Comparison of ENCODE assay signal across 1 cellular context in the genomic region with DNA sequence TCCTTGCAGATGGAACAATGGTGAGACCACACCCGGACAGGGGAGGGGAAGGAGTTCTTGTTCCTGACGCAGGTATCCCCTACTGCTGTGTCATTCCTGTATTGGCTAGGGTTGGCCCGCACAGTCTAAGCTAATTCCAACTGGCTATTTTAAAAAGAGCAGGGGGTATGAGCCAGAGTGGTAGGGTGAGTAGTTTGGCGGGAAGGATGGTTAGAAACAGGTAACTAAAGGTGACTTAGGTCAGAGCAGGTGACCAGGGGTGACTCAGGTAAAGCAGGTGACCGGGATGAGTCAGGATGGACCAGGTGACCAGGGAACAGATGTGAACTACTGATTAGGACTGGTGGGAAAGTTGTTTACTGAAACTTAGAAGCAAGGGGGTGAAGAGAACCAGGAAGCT.
TF ChIP-seq lines count a peak whose summit lies in the region.

No MANE protein-coding gene starts in this region.

TF ChIP-seq in K562, 482 proteins besides CTCF, POLR2A, EP300 and RAD21 (continued from another document and continues in another):
- TF ChIP-seq FOXK2 (conservative IDR thresholded peaks at IDR 0.05 in 1 of 2, IDR thresholded peaks at IDR 0.05 in 1 of 2; ENCODE audit: low read depth in 2 of 2) = no peak
- TF ChIP-seq, protein P1, sequence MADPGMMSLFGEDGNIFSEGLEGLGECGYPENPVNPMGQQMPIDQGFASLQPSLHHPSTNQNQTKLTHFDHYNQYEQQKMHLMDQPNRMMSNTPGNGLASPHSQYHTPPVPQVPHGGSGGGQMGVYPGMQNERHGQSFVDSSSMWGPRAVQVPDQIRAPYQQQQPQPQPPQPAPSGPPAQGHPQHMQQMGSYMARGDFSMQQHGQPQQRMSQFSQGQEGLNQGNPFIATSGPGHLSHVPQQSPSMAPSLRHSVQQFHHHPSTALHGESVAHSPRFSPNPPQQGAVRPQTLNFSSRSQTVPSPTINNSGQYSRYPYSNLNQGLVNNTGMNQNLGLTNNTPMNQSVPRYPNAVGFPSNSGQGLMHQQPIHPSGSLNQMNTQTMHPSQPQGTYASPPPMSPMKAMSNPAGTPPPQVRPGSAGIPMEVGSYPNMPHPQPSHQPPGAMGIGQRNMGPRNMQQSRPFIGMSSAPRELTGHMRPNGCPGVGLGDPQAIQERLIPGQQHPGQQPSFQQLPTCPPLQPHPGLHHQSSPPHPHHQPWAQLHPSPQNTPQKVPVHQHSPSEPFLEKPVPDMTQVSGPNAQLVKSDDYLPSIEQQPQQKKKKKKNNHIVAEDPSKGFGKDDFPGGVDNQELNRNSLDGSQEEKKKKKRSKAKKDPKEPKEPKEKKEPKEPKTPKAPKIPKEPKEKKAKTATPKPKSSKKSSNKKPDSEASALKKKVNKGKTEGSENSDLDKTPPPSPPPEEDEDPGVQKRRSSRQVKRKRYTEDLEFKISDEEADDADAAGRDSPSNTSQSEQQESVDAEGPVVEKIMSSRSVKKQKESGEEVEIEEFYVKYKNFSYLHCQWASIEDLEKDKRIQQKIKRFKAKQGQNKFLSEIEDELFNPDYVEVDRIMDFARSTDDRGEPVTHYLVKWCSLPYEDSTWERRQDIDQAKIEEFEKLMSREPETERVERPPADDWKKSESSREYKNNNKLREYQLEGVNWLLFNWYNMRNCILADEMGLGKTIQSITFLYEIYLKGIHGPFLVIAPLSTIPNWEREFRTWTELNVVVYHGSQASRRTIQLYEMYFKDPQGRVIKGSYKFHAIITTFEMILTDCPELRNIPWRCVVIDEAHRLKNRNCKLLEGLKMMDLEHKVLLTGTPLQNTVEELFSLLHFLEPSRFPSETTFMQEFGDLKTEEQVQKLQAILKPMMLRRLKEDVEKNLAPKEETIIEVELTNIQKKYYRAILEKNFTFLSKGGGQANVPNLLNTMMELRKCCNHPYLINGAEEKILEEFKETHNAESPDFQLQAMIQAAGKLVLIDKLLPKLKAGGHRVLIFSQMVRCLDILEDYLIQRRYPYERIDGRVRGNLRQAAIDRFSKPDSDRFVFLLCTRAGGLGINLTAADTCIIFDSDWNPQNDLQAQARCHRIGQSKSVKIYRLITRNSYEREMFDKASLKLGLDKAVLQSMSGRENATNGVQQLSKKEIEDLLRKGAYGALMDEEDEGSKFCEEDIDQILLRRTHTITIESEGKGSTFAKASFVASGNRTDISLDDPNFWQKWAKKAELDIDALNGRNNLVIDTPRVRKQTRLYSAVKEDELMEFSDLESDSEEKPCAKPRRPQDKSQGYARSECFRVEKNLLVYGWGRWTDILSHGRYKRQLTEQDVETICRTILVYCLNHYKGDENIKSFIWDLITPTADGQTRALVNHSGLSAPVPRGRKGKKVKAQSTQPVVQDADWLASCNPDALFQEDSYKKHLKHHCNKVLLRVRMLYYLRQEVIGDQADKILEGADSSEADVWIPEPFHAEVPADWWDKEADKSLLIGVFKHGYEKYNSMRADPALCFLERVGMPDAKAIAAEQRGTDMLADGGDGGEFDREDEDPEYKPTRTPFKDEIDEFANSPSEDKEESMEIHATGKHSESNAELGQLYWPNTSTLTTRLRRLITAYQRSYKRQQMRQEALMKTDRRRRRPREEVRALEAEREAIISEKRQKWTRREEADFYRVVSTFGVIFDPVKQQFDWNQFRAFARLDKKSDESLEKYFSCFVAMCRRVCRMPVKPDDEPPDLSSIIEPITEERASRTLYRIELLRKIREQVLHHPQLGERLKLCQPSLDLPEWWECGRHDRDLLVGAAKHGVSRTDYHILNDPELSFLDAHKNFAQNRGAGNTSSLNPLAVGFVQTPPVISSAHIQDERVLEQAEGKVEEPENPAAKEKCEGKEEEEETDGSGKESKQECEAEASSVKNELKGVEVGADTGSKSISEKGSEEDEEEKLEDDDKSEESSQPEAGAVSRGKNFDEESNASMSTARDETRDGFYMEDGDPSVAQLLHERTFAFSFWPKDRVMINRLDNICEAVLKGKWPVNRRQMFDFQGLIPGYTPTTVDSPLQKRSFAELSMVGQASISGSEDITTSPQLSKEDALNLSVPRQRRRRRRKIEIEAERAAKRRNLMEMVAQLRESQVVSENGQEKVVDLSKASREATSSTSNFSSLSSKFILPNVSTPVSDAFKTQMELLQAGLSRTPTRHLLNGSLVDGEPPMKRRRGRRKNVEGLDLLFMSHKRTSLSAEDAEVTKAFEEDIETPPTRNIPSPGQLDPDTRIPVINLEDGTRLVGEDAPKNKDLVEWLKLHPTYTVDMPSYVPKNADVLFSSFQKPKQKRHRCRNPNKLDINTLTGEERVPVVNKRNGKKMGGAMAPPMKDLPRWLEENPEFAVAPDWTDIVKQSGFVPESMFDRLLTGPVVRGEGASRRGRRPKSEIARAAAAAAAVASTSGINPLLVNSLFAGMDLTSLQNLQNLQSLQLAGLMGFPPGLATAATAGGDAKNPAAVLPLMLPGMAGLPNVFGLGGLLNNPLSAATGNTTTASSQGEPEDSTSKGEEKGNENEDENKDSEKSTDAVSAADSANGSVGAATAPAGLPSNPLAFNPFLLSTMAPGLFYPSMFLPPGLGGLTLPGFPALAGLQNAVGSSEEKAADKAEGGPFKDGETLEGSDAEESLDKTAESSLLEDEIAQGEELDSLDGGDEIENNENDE (IDR thresholded peaks at IDR 0.05; ENCODE audit: low read depth, low read length) = no peak
- TF ChIP-seq SMARCB1 (IDR thresholded peaks at IDR 0.05; ENCODE audit: insufficient read length, low read depth) = no peak
- TF ChIP-seq, protein P2, sequence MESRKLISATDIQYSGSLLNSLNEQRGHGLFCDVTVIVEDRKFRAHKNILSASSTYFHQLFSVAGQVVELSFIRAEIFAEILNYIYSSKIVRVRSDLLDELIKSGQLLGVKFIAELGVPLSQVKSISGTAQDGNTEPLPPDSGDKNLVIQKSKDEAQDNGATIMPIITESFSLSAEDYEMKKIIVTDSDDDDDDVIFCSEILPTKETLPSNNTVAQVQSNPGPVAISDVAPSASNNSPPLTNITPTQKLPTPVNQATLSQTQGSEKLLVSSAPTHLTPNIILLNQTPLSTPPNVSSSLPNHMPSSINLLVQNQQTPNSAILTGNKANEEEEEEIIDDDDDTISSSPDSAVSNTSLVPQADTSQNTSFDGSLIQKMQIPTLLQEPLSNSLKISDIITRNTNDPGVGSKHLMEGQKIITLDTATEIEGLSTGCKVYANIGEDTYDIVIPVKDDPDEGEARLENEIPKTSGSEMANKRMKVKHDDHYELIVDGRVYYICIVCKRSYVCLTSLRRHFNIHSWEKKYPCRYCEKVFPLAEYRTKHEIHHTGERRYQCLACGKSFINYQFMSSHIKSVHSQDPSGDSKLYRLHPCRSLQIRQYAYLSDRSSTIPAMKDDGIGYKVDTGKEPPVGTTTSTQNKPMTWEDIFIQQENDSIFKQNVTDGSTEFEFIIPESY (CRISPR knock-in tag; IDR thresholded peaks at IDR 0.05) = no peak
- no peak for TF ChIP-seq PHB2 (IDR thresholded peaks at IDR 0.05; ENCODE audit: low read depth)
- TF ChIP-seq, protein P3, sequence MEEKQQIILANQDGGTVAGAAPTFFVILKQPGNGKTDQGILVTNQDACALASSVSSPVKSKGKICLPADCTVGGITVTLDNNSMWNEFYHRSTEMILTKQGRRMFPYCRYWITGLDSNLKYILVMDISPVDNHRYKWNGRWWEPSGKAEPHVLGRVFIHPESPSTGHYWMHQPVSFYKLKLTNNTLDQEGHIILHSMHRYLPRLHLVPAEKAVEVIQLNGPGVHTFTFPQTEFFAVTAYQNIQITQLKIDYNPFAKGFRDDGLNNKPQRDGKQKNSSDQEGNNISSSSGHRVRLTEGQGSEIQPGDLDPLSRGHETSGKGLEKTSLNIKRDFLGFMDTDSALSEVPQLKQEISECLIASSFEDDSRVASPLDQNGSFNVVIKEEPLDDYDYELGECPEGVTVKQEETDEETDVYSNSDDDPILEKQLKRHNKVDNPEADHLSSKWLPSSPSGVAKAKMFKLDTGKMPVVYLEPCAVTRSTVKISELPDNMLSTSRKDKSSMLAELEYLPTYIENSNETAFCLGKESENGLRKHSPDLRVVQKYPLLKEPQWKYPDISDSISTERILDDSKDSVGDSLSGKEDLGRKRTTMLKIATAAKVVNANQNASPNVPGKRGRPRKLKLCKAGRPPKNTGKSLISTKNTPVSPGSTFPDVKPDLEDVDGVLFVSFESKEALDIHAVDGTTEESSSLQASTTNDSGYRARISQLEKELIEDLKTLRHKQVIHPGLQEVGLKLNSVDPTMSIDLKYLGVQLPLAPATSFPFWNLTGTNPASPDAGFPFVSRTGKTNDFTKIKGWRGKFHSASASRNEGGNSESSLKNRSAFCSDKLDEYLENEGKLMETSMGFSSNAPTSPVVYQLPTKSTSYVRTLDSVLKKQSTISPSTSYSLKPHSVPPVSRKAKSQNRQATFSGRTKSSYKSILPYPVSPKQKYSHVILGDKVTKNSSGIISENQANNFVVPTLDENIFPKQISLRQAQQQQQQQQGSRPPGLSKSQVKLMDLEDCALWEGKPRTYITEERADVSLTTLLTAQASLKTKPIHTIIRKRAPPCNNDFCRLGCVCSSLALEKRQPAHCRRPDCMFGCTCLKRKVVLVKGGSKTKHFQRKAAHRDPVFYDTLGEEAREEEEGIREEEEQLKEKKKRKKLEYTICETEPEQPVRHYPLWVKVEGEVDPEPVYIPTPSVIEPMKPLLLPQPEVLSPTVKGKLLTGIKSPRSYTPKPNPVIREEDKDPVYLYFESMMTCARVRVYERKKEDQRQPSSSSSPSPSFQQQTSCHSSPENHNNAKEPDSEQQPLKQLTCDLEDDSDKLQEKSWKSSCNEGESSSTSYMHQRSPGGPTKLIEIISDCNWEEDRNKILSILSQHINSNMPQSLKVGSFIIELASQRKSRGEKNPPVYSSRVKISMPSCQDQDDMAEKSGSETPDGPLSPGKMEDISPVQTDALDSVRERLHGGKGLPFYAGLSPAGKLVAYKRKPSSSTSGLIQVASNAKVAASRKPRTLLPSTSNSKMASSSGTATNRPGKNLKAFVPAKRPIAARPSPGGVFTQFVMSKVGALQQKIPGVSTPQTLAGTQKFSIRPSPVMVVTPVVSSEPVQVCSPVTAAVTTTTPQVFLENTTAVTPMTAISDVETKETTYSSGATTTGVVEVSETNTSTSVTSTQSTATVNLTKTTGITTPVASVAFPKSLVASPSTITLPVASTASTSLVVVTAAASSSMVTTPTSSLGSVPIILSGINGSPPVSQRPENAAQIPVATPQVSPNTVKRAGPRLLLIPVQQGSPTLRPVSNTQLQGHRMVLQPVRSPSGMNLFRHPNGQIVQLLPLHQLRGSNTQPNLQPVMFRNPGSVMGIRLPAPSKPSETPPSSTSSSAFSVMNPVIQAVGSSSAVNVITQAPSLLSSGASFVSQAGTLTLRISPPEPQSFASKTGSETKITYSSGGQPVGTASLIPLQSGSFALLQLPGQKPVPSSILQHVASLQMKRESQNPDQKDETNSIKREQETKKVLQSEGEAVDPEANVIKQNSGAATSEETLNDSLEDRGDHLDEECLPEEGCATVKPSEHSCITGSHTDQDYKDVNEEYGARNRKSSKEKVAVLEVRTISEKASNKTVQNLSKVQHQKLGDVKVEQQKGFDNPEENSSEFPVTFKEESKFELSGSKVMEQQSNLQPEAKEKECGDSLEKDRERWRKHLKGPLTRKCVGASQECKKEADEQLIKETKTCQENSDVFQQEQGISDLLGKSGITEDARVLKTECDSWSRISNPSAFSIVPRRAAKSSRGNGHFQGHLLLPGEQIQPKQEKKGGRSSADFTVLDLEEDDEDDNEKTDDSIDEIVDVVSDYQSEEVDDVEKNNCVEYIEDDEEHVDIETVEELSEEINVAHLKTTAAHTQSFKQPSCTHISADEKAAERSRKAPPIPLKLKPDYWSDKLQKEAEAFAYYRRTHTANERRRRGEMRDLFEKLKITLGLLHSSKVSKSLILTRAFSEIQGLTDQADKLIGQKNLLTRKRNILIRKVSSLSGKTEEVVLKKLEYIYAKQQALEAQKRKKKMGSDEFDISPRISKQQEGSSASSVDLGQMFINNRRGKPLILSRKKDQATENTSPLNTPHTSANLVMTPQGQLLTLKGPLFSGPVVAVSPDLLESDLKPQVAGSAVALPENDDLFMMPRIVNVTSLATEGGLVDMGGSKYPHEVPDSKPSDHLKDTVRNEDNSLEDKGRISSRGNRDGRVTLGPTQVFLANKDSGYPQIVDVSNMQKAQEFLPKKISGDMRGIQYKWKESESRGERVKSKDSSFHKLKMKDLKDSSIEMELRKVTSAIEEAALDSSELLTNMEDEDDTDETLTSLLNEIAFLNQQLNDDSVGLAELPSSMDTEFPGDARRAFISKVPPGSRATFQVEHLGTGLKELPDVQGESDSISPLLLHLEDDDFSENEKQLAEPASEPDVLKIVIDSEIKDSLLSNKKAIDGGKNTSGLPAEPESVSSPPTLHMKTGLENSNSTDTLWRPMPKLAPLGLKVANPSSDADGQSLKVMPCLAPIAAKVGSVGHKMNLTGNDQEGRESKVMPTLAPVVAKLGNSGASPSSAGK (IDR thresholded peaks at IDR 0.05) = no peak
- peak; percentile 66 for TF ChIP-seq JUN (IDR thresholded peaks at IDR 0.05; ENCODE audit: borderline replicate concordance, low read depth, low read length)
- TF ChIP-seq JUN (CRISPR knock-in tag; IDR thresholded peaks at IDR 0.05; ENCODE audit: borderline replicate concordance) = no peak
- no peak for TF ChIP-seq SP2 (IDR thresholded peaks at IDR 0.05; ENCODE audit: extremely low read depth, low read depth, low read length, poor library complexity, severe bottlenecking)
- no peak for TF ChIP-seq EGR1 (conservative IDR thresholded peaks at IDR 0.05)
- TF ChIP-seq TCF3 (CRISPR knock-in tag; IDR thresholded peaks at IDR 0.05) = peak; percentile 52
- TF ChIP-seq RAD51 (IDR thresholded peaks at IDR 0.05; ENCODE audit: borderline replicate concordance, low read depth) = peak; percentile 34; the same call in 1 of the 2 replicates
- TF ChIP-seq CBX8 (IDR thresholded peaks at IDR 0.05; ENCODE audit: borderline replicate concordance, extremely low read depth, low read depth, low read length, poor library complexity, severe bottlenecking) = no peak
- TF ChIP-seq ZNF311 (CRISPR knock-in tag; IDR thresholded peaks at IDR 0.05) = no peak
- TF ChIP-seq TAL1 (IDR thresholded peaks at IDR 0.05) = peak; percentile 42; the same call in 1 of the 2 replicates
- no peak for TF ChIP-seq HIVEP1 (CRISPR knock-in tag; IDR thresholded peaks at IDR 0.05)
- 0 out of 2 replicates have a peak, but pooled peaks have one; percentile 26 for TF ChIP-seq MTA2 (IDR thresholded peaks at IDR 0.05; ENCODE audit: low read depth)
- peak; percentile 69; the same call in 1 of the 2 replicates for TF ChIP-seq TOE1 (IDR thresholded peaks at IDR 0.05; ENCODE audit: borderline replicate concordance)
- no peak for TF ChIP-seq TOE1 (CRISPR knock-in tag; IDR thresholded peaks at IDR 0.05; ENCODE audit: borderline replicate concordance, low read depth)
- TF ChIP-seq, protein P4, sequence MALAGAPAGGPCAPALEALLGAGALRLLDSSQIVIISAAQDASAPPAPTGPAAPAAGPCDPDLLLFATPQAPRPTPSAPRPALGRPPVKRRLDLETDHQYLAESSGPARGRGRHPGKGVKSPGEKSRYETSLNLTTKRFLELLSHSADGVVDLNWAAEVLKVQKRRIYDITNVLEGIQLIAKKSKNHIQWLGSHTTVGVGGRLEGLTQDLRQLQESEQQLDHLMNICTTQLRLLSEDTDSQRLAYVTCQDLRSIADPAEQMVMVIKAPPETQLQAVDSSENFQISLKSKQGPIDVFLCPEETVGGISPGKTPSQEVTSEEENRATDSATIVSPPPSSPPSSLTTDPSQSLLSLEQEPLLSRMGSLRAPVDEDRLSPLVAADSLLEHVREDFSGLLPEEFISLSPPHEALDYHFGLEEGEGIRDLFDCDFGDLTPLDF (CRISPR knock-in tag; IDR thresholded peaks at IDR 0.05) = no peak
- TF ChIP-seq, protein P5, sequence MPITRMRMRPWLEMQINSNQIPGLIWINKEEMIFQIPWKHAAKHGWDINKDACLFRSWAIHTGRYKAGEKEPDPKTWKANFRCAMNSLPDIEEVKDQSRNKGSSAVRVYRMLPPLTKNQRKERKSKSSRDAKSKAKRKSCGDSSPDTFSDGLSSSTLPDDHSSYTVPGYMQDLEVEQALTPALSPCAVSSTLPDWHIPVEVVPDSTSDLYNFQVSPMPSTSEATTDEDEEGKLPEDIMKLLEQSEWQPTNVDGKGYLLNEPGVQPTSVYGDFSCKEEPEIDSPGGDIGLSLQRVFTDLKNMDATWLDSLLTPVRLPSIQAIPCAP (CRISPR knock-in tag; IDR thresholded peaks at IDR 0.05; ENCODE audit: borderline replicate concordance) = no peak
- no peak for TF ChIP-seq NEUROD1 (IDR thresholded peaks at IDR 0.05; ENCODE audit: borderline replicate concordance, low read depth, low read length, partially characterized antibody)
- peak; percentile 64; the same call in 1 of the 2 replicates for TF ChIP-seq SMARCA4 (IDR thresholded peaks at IDR 0.05)
- TF ChIP-seq ZFP36 (IDR thresholded peaks at IDR 0.05; ENCODE audit: low read depth, low read length, partially characterized antibody) = no peak
